Comparison of ENCODE assay signal across 1 cellular context in the genomic region with DNA sequence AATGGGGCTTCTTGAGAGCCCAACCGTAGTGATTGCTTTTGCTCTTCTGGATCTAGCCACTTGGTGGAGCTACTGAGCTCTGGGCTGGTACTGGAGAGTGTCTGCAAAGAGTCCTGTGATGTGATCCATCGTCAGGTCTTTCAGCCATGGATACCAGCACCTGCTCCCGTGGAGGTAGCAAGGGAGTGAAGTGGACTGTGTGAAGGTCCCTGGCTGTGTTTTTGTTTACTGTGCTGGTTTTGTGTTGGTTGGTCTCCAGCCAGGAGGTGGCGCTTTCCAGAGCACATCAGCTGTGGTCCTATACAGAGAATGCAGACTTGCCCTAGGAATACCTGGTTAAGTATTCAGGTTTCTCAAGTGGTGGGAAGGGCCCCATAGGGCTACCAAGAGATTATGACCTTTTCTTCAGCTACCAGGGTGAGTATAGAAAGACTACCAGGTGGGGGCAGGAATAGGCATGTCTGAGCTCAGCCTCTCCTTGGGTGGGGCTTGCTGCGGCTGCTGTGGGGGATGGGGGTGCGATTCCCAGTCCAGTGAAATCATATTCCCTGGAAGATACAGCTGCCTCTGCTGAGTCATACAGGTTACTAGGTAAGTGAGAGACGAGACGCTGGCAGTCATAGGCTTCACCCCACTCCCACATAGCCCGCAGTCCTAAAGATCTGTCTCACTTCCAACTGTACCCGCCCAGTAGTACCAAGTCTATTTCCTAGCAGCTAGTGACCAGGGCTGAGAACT.
TF ChIP-seq lines count a peak whose summit lies in the region.

No MANE protein-coding gene starts in this region.

TF ChIP-seq in HCT116, 20 proteins besides CTCF, POLR2A, EP300 and RAD21 (continued from another document):
- TF ChIP-seq, protein P1, sequence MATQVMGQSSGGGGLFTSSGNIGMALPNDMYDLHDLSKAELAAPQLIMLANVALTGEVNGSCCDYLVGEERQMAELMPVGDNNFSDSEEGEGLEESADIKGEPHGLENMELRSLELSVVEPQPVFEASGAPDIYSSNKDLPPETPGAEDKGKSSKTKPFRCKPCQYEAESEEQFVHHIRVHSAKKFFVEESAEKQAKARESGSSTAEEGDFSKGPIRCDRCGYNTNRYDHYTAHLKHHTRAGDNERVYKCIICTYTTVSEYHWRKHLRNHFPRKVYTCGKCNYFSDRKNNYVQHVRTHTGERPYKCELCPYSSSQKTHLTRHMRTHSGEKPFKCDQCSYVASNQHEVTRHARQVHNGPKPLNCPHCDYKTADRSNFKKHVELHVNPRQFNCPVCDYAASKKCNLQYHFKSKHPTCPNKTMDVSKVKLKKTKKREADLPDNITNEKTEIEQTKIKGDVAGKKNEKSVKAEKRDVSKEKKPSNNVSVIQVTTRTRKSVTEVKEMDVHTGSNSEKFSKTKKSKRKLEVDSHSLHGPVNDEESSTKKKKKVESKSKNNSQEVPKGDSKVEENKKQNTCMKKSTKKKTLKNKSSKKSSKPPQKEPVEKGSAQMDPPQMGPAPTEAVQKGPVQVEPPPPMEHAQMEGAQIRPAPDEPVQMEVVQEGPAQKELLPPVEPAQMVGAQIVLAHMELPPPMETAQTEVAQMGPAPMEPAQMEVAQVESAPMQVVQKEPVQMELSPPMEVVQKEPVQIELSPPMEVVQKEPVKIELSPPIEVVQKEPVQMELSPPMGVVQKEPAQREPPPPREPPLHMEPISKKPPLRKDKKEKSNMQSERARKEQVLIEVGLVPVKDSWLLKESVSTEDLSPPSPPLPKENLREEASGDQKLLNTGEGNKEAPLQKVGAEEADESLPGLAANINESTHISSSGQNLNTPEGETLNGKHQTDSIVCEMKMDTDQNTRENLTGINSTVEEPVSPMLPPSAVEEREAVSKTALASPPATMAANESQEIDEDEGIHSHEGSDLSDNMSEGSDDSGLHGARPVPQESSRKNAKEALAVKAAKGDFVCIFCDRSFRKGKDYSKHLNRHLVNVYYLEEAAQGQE (IDR thresholded peaks at IDR 0.05; ENCODE audit: low read depth): no peak
- TF ChIP-seq TCF7L2 (IDR thresholded peaks at IDR 0.05; ENCODE audit: borderline replicate concordance, extremely low read depth, insufficient read depth, insufficient read length): no peak
- TF ChIP-seq, protein P2, sequence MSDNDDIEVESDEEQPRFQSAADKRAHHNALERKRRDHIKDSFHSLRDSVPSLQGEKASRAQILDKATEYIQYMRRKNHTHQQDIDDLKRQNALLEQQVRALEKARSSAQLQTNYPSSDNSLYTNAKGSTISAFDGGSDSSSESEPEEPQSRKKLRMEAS (IDR thresholded peaks at IDR 0.05): no peak
TF ChIP-seq in HCT116: peak in this region for 0.
